26 cellular contexts compared by ENCODE assay signal in the genomic region with DNA sequence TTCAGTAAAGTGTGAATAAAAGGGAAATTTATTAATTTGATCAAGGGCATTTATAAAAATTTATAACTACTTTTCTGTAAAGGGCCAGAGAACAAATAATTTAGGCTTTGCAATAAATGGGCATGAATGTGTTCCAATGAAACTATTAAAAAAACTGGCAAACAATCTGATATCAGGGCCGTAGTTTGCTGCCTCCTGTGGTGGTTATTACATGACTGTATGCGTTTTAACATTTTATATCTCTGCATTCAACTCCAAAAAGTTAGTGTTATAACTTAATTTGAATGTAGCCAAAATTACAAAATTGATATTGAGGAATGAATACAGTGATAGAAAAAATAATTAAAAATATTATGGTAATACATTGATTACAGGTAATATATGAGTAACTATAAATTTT.
DNase-seq lines count a peak whose midpoint lies in the region; ATAC-seq and TF ChIP-seq lines count a peak whose summit lies in the region.
"Had no signal": no experiment of that assay in that cellular context is flagged by ENCODE, and none has a peak within 500 bp of the region (broad histone marks: within the 10 kb centered on the region; RNA-seq: fewer than 3 reads in every experiment).

No MANE protein-coding gene starts in this region.

- 0 out of 4 replicates have a peak, but pooled peaks cover 0 to 8% of the 10 kb centered on the region in 2 experiments for H3K4me1 ChIP-seq in SK-N-SH (ENCODE audit: control insufficient read depth in 1 of 2, insufficient read depth in 2 of 2, low read depth in 1 of 2, low read length in 1 of 2)
- H3K4me1 ChIP-seq: Peyer's patch, thyroid gland had no signal

- H3K9ac ChIP-seq in SK-N-SH, result no peak overlapping the region

- WGBS in SK-N-SH (ENCODE audit: low lambda C conversion rate), result 11% methylated on average over 2 of the region's 2 CpGs

- POLR2A ChIA-PET in SK-N-SH (lab: Yijun Ruan, JAX), result no interaction called here

- CTCF ChIA-PET in SK-N-SH (lab: Yijun Ruan, JAX), result no interaction called here

- H3K36me3 ChIP-seq in SK-N-SH (replicated peaks in 1 of 2; ENCODE audit: control insufficient read depth in 1 of 2, insufficient read depth in 2 of 2, low read length in 1 of 2), result no peaks in the 10 kb centered on the region
- H3K36me3 ChIP-seq: Peyer's patch, stomach, thyroid gland had no signal

- no peaks in the 10 kb centered on the region; the same call in 1 of the 2 replicates for H3K27me3 ChIP-seq in SK-N-SH (ENCODE audit: insufficient read depth)
- H3K27me3 ChIP-seq: Peyer's patch, stomach, thyroid gland had no signal

- H2AFZ ChIP-seq in SK-N-SH (ENCODE audit: low read depth), result no peak overlapping the region

- H3K79me2 ChIP-seq in SK-N-SH (ENCODE audit: insufficient read depth), result no peaks in the 10 kb centered on the region

- ATAC-seq in SK-N-SH treated with all-trans-retinoic acid at 6 μM for 48 hours, result no peak
- no peak for ATAC-seq in HG03039 (IDR thresholded peaks at IDR 0.05; ENCODE audit: unreplicated experiment)
- no peak for ATAC-seq in GM18861 (IDR thresholded peaks at IDR 0.05; ENCODE audit: unreplicated experiment)
- ATAC-seq: activated CD4-positive, alpha-beta T cell treated with anti-CD3 and anti-CD28 coated beads for 36 hours; activated T-cell treated with anti-CD3 and anti-CD28 coated beads, Interleukin-2, amount 50 U/mL, for 72 hours; esophagus mucosa; left ventricle myocardium superior; naive thymus-derived CD8-positive, alpha-beta T cell; T-cell had no signal

- no peak for TF ChIP-seq RAD21 in SK-N-SH (IDR thresholded peaks at IDR 0.05; ENCODE audit: low read length)

- H3K4me2 ChIP-seq in SK-N-SH, result no peak overlapping the region
- H3K4me2 ChIP-seq: smooth muscle cell had no signal

- H3K4me3 ChIP-seq in SK-N-SH (ENCODE audit: low read depth in 2 of 2, low read length in 1 of 2), result no peak overlapping the region
- no peak overlapping the region for H3K4me3 ChIP-seq in astrocyte of the cerebellum (ENCODE audit: low read depth, low read length)
- no peak overlapping the region for H3K4me3 ChIP-seq in fibroblast of pulmonary artery (replicated peaks; ENCODE audit: low read depth, low read length)
- H3K4me3 ChIP-seq in retinal pigment epithelial cell (ENCODE audit: low read length), result no peak overlapping the region
- H3K4me3 ChIP-seq: Peyer's patch, smooth muscle cell, stomach, thyroid gland had no signal

- in situ Hi-C loops in astrocyte of the cerebellum (cut with HindIII; ENCODE audit: low sequenced_read_pairs), result no loop called here

- TF ChIP-seq EP300 in SK-N-SH (IDR thresholded peaks at IDR 0.05; ENCODE audit: borderline replicate concordance in 1 of 2, low read depth in 1 of 2, low read length in 1 of 2), result no peak

- H3K9me3 ChIP-seq in SK-N-SH, result no peaks in the 10 kb centered on the region
- H3K9me3 ChIP-seq: Peyer's patch, stomach, thyroid gland had no signal

- DNase-seq in SK-N-SH (no peak), astrocyte of the cerebellum (ENCODE audit: low read depth) (no peak), fibroblast of pulmonary artery (ENCODE audit: low read depth) (no peak), retinal pigment epithelial cell (ENCODE audit: low read depth) (no peak), T-helper 1 cell (no peak)
- DNase-seq: 8988T; activated CD4-positive, alpha-beta T cell treated with anti-CD3 and anti-CD28 coated beads for 36 hours; activated naive CD4-positive, alpha-beta T cell treated with Interleukin-2 at 50 U/mL for 16 hours; activated T-cell treated with anti-CD3 and anti-CD28 coated beads, Interleukin-2, amount 50 U/mL, for 72 hours; cortex of kidney; GOT3; left ventricle myocardium superior; naive thymus-derived CD8-positive, alpha-beta T cell; NCI-H1105; NCI-H1930; NCI-H526; Peyer's patch; stimulated activated CD4-positive, alpha-beta T cell treated with anti-CD3 and anti-CD28 coated beads, Interleukin-2, amount 100 ng/mL, for 24 hours; stomach; T-cell; thyroid gland had no signal

- H3F3A ChIP-seq in SK-N-SH (replicated peaks; ENCODE audit: insufficient read depth), result no peaks in the 10 kb centered on the region

- TF ChIP-seq CTCF in SK-N-SH (IDR thresholded peaks at IDR 0.05) (peak; percentile 49), astrocyte of the cerebellum (IDR thresholded peaks at IDR 0.05; ENCODE audit: low read depth, low read length, missing control alignments) (peak; percentile 24), fibroblast of pulmonary artery (IDR thresholded peaks at IDR 0.05; ENCODE audit: low read length, missing control alignments) (peak; percentile 34), retinal pigment epithelial cell (conservative IDR thresholded peaks at IDR 0.05; ENCODE audit: low read depth, low read length) (peak; percentile 32)

- H4K20me1 ChIP-seq in SK-N-SH (ENCODE audit: insufficient read depth), result no peaks in the 10 kb centered on the region

- H3K9me2 ChIP-seq in SK-N-SH, result no peaks in the 10 kb centered on the region

- H3K27ac ChIP-seq in SK-N-SH (ENCODE audit: low read depth in 2 of 2, low read length in 1 of 2), result no peak overlapping the region
- H3K27ac ChIP-seq: Peyer's patch, stomach, thyroid gland had no signal

TF ChIP-seq in SK-N-SH, 30 proteins besides CTCF, POLR2A, EP300 and RAD21:
- TF ChIP-seq, protein P1, sequence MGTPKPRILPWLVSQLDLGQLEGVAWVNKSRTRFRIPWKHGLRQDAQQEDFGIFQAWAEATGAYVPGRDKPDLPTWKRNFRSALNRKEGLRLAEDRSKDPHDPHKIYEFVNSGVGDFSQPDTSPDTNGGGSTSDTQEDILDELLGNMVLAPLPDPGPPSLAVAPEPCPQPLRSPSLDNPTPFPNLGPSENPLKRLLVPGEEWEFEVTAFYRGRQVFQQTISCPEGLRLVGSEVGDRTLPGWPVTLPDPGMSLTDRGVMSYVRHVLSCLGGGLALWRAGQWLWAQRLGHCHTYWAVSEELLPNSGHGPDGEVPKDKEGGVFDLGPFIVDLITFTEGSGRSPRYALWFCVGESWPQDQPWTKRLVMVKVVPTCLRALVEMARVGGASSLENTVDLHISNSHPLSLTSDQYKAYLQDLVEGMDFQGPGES (IDR thresholded peaks at IDR 0.05; ENCODE audit: low read depth, low read length), result no peak
- TF ChIP-seq FOXM1 (IDR thresholded peaks at IDR 0.05; ENCODE audit: low read depth) (no peak), RXRA (IDR thresholded peaks at IDR 0.05; ENCODE audit: borderline replicate concordance, low read depth) (no peak), JUND (IDR thresholded peaks at IDR 0.05) (no peak), CHD2 (IDR thresholded peaks at IDR 0.05; ENCODE audit: low read length, partially characterized antibody) (no peak), TEAD4 (IDR thresholded peaks at IDR 0.05; ENCODE audit: borderline replicate concordance, insufficient read depth) (no peak), GATA2 (CRISPR knock-in tag; IDR thresholded peaks at IDR 0.05) (no peak)
- TF ChIP-seq, protein P2, sequence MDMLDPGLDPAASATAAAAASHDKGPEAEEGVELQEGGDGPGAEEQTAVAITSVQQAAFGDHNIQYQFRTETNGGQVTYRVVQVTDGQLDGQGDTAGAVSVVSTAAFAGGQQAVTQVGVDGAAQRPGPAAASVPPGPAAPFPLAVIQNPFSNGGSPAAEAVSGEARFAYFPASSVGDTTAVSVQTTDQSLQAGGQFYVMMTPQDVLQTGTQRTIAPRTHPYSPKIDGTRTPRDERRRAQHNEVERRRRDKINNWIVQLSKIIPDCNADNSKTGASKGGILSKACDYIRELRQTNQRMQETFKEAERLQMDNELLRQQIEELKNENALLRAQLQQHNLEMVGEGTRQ (IDR thresholded peaks at IDR 0.05; ENCODE audit: borderline replicate concordance, low read depth, low read length), result no peak

TF ChIP-seq in SK-N-SH treated with all-trans-retinoic acid at 6 μM for 48 hours, 23 proteins besides CTCF, POLR2A, EP300 and RAD21:
- TF ChIP-seq, protein P3, sequence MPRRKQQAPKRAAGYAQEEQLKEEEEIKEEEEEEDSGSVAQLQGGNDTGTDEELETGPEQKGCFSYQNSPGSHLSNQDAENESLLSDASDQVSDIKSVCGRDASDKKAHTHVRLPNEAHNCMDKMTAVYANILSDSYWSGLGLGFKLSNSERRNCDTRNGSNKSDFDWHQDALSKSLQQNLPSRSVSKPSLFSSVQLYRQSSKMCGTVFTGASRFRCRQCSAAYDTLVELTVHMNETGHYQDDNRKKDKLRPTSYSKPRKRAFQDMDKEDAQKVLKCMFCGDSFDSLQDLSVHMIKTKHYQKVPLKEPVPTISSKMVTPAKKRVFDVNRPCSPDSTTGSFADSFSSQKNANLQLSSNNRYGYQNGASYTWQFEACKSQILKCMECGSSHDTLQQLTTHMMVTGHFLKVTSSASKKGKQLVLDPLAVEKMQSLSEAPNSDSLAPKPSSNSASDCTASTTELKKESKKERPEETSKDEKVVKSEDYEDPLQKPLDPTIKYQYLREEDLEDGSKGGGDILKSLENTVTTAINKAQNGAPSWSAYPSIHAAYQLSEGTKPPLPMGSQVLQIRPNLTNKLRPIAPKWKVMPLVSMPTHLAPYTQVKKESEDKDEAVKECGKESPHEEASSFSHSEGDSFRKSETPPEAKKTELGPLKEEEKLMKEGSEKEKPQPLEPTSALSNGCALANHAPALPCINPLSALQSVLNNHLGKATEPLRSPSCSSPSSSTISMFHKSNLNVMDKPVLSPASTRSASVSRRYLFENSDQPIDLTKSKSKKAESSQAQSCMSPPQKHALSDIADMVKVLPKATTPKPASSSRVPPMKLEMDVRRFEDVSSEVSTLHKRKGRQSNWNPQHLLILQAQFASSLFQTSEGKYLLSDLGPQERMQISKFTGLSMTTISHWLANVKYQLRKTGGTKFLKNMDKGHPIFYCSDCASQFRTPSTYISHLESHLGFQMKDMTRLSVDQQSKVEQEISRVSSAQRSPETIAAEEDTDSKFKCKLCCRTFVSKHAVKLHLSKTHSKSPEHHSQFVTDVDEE (CRISPR knock-in tag; IDR thresholded peaks at IDR 0.05), result no peak
- TF ChIP-seq ZFP30 (CRISPR knock-in tag; IDR thresholded peaks at IDR 0.05) (no peak), ZC3H10 (CRISPR knock-in tag; IDR thresholded peaks at IDR 0.05) (no peak), SNAI2 (CRISPR knock-in tag; IDR thresholded peaks at IDR 0.05) (no peak), OSR1 (CRISPR knock-in tag; IDR thresholded peaks at IDR 0.05) (no peak), BACH2 (CRISPR knock-in tag; IDR thresholded peaks at IDR 0.05; ENCODE audit: borderline replicate concordance) (no peak), PPARA (CRISPR knock-in tag; IDR thresholded peaks at IDR 0.05; ENCODE audit: borderline replicate concordance) (no peak)
